ENCODE assay signal across 31 cellular contexts in genomic region chrX:65509400-65509799, GRCh38.
"Had no signal": no experiment of that assay in that cellular context is flagged by ENCODE, and none has a peak within 500 bp of the region (broad histone marks: within the 10 kb centered on the region; RNA-seq: fewer than 3 reads in every experiment).

No MANE protein-coding gene starts in this region.

- H3K4me3 Mint-ChIP-seq: activated naive CD8-positive, alpha-beta T cell treated with anti-CD3 and anti-CD28 coated beads, Interleukin-2, amount 10 ng/mL, durations not matched to agents 7 days and 5 days; natural killer cell treated with Interleukin-12 subunit alpha and Interleukin-12 subunit beta and Interleukin-15 and Interleukin-18, amount 100 ng/mL, for 72 hours; stimulated activated naive B cell treated with anti-CD40 and anti-IgM and Interleukin-4, amounts not matched to agents 10 μg/mL and 1 μg/mL and 100 μg/mL, for 72 hours; T-helper 17 cell had no signal

- H3K27ac ChIP-seq: brain microvascular endothelial cell, gastroesophageal sphincter, hepatocyte, ovary, prostate gland, sigmoid colon, stomach, tibial artery, upper lobe of right lung had no signal

- H3K27me3 Mint-ChIP-seq: activated naive CD8-positive, alpha-beta T cell treated with anti-CD3 and anti-CD28 coated beads, Interleukin-2, amount 10 ng/mL, durations not matched to agents 7 days and 5 days; natural killer cell treated with Interleukin-12 subunit alpha and Interleukin-12 subunit beta and Interleukin-15 and Interleukin-18, amount 100 ng/mL, for 72 hours; stimulated activated naive B cell treated with anti-CD40 and anti-IgM and Interleukin-4, amounts not matched to agents 10 μg/mL and 1 μg/mL and 100 μg/mL, for 72 hours; T-helper 17 cell had no signal

- H3K4me3 ChIP-seq: gastroesophageal sphincter, hepatocyte, mucosa of descending colon, ovary, prostate gland, sigmoid colon, stomach, tibial artery, upper lobe of right lung had no signal

- H3K9me3 ChIP-seq: gastroesophageal sphincter, mucosa of descending colon, ovary, prostate gland, sigmoid colon, stomach, tibial artery, upper lobe of right lung had no signal

- DNase-seq: activated CD4-positive, alpha-beta T cell treated with anti-CD3 and anti-CD28 coated beads for 1 hour; activated CD8-positive, alpha-beta memory T cell treated with anti-CD3 and anti-CD28 coated beads for 24 hours; activated gamma-delta T cell; activated naive CD8-positive, alpha-beta T cell treated with anti-CD3 and anti-CD28 coated beads, Interleukin-2, amount 10 ng/mL, durations not matched to agents 7 days and 5 days; activated T-cell treated with anti-CD3 and anti-CD28 coated beads, Interleukin-2, amount 50 U/mL, for 1 hour; amniotic stem cell; brain microvascular endothelial cell; caudate nucleus; effector CD8-positive, alpha-beta T cell; erythroblast; left cardiac atrium; left ventricle myocardium superior; mucosa of descending colon; ovary; retina; sigmoid colon; small intestine; stimulated activated CD4-positive, alpha-beta T cell treated with anti-CD3 and anti-CD28 coated beads, Interleukin-1b, Interleukin-23, amount 100 ng/mL, for 48 hours; stimulated activated CD4-positive, alpha-beta T cell treated with anti-CD3 and anti-CD28 coated beads, Interleukin-4, amount 100 ng/mL, for 4 hours; stimulated activated CD8-positive, alpha-beta memory T cell treated with anti-CD3 and anti-CD28 coated beads, Interleukin-4, amount 100 ng/mL, for 48 hours; stimulated activated naive B cell treated with anti-CD40 and anti-IgM and Interleukin-4, amounts not matched to agents 10 μg/mL and 1 μg/mL and 100 μg/mL, for 72 hours; stomach; T-helper 17 cell; T1000; tibial artery; upper lobe of right lung had no signal

- ATAC-seq: gastroesophageal sphincter; left cardiac atrium; left ventricle myocardium superior; mucosa of descending colon; natural killer cell treated with Interleukin-12 subunit alpha and Interleukin-12 subunit beta and Interleukin-15 and Interleukin-18, amount 100 ng/mL, for 72 hours; SK-N-SH treated with all-trans-retinoic acid at 6 μM for 48 hours; stimulated activated naive B cell treated with anti-CD40 and anti-IgM and Interleukin-4, amounts not matched to agents 10 μg/mL and 1 μg/mL and 100 μg/mL, for 72 hours; T-helper 17 cell; upper lobe of right lung had no signal

- H3K4me1 Mint-ChIP-seq: activated naive CD8-positive, alpha-beta T cell treated with anti-CD3 and anti-CD28 coated beads, Interleukin-2, amount 10 ng/mL, durations not matched to agents 7 days and 5 days; stimulated activated naive B cell treated with anti-CD40 and anti-IgM and Interleukin-4, amounts not matched to agents 10 μg/mL and 1 μg/mL and 100 μg/mL, for 72 hours; T-helper 17 cell had no signal

- H3K27ac Mint-ChIP-seq: activated naive CD8-positive, alpha-beta T cell treated with anti-CD3 and anti-CD28 coated beads, Interleukin-2, amount 10 ng/mL, durations not matched to agents 7 days and 5 days; natural killer cell treated with Interleukin-12 subunit alpha and Interleukin-12 subunit beta and Interleukin-15 and Interleukin-18, amount 100 ng/mL, for 72 hours; stimulated activated naive B cell treated with anti-CD40 and anti-IgM and Interleukin-4, amounts not matched to agents 10 μg/mL and 1 μg/mL and 100 μg/mL, for 72 hours; T-helper 17 cell had no signal

- H3K4me1 ChIP-seq: gastroesophageal sphincter, prostate gland, sigmoid colon, stomach, tibial artery, upper lobe of right lung had no signal

- H3K9me3 Mint-ChIP-seq: activated naive CD8-positive, alpha-beta T cell treated with anti-CD3 and anti-CD28 coated beads, Interleukin-2, amount 10 ng/mL, durations not matched to agents 7 days and 5 days; natural killer cell treated with Interleukin-12 subunit alpha and Interleukin-12 subunit beta and Interleukin-15 and Interleukin-18, amount 100 ng/mL, for 72 hours; stimulated activated naive B cell treated with anti-CD40 and anti-IgM and Interleukin-4, amounts not matched to agents 10 μg/mL and 1 μg/mL and 100 μg/mL, for 72 hours had no signal

- H3K36me3 ChIP-seq: brain microvascular endothelial cell, ovary, prostate gland, sigmoid colon, upper lobe of right lung had no signal

- H3K27me3 ChIP-seq: brain microvascular endothelial cell, gastroesophageal sphincter, hepatocyte, ovary, sigmoid colon, stomach, tibial artery, upper lobe of right lung had no signal

- H3K36me3 Mint-ChIP-seq: natural killer cell treated with Interleukin-12 subunit alpha and Interleukin-12 subunit beta and Interleukin-15 and Interleukin-18, amount 100 ng/mL, for 72 hours had no signal
